15 cellular contexts compared by ENCODE assay signal in genomic region chr12:126708492-126708896, GRCh38.
A peak's percentile ranks its signal among the peaks of the same experiment; 100 is the strongest.
DNase-seq lines count a peak whose midpoint lies in the region; ATAC-seq and TF ChIP-seq lines count a peak whose summit lies in the region.
"Had no signal": no experiment of that assay in that cellular context is flagged by ENCODE, and none has a peak within 500 bp of the region (broad histone marks: within the 10 kb centered on the region; RNA-seq: fewer than 3 reads in every experiment).

No MANE protein-coding gene starts in this region.

- H3K18ac ChIP-seq in neuronal stem cell (ENCODE audit: low read length): no peak overlapping the region

- H2BK12ac ChIP-seq in neuronal stem cell (ENCODE audit: low read length): no peak overlapping the region

- H2AFZ ChIP-seq in neuronal stem cell (ENCODE audit: low read length): no peak overlapping the region

- peak overlapping the region in 5 of 8 donors; percentile 8 to 77 (median 32) for H3K4me3 Mint-ChIP-seq in CD4-positive, alpha-beta memory T cell

- ATAC-seq in GM18873 (IDR thresholded peaks at IDR 0.05; ENCODE audit: low FRiP score, unreplicated experiment): no peak

- no peaks in the 10 kb centered on the region for H3K79me1 ChIP-seq in neuronal stem cell (ENCODE audit: low read depth, low read length)

- H3K36me3 ChIP-seq in CD4-positive, alpha-beta memory T cell (ENCODE audit: insufficient read depth, low read length): no peaks in the 10 kb centered on the region
- H3K36me3 ChIP-seq in neuronal stem cell (replicated peaks in 1 of 2; ENCODE audit: control insufficient read depth in 2 of 2, insufficient read depth in 2 of 2, low read length in 2 of 2): no peaks in the 10 kb centered on the region
- H3K36me3 ChIP-seq: right lobe of liver, thyroid gland had no signal

- H3K14ac ChIP-seq in neuronal stem cell (ENCODE audit: low read length): no peak overlapping the region

- H3K23ac ChIP-seq in neuronal stem cell (ENCODE audit: low read depth, low read length, poor library complexity): no peak overlapping the region

- H3K27me3 Mint-ChIP-seq in CD4-positive, alpha-beta memory T cell: no peaks in the 10 kb centered on the region

- H3K9ac ChIP-seq in neuronal stem cell (ENCODE audit: low read depth, low read length, poor library complexity): no peak overlapping the region

- no peak overlapping the region for H3K4me2 ChIP-seq in neuronal stem cell (ENCODE audit: insufficient read depth, low read length, poor library complexity, severe bottlenecking)

- no CpG with 5 or more reads among the region's 3 CpGs for WGBS in neuronal stem cell (ENCODE audit: extremely low coverage in 2 of 2, insufficient read length in 2 of 2, insufficient replicate concordance in 1 of 2), 2 donors

- no peak overlapping the region for H4K91ac ChIP-seq in neuronal stem cell (ENCODE audit: low read depth, low read length, poor library complexity)

- H2BK15ac ChIP-seq in neuronal stem cell (ENCODE audit: low read length): no peak overlapping the region

- H3K4me1 ChIP-seq in CD4-positive, alpha-beta memory T cell (ENCODE audit: insufficient read depth, low read length): no peaks in the 10 kb centered on the region
- H3K4me1 ChIP-seq in neuronal stem cell (ENCODE audit: control insufficient read depth in 2 of 2, insufficient read depth in 1 of 2, low read depth in 1 of 2, low read length in 2 of 2): no peaks in the 10 kb centered on the region
- H3K4me1 ChIP-seq: right lobe of liver, thyroid gland had no signal

- H3K36me3 Mint-ChIP-seq in CD4-positive, alpha-beta memory T cell: no peaks in the 10 kb centered on the region

- peaks cover 0 to 2% (median 0%) of the 10 kb centered on the region in 8 donors for H3K9me3 Mint-ChIP-seq in CD4-positive, alpha-beta memory T cell

- POLR2A ChIA-PET in CD4-positive, alpha-beta memory T cell (lab: Charles Lee; ENCODE audit: partially characterized antibody): no interaction called here

- no peaks in the 10 kb centered on the region for H3K27me3 ChIP-seq in CD4-positive, alpha-beta memory T cell (ENCODE audit: insufficient read depth, low read length)
- H3K27me3 ChIP-seq in neuronal stem cell (ENCODE audit: control insufficient read depth in 3 of 3, insufficient read depth in 3 of 3, low read depth in 1 of 3, low read length in 3 of 3): no peaks in the 10 kb centered on the region
- H3K27me3 ChIP-seq: right lobe of liver, thyroid gland had no signal

- CTCF ChIA-PET in CD4-positive, alpha-beta memory T cell (lab: Charles Lee; ENCODE audit: partially characterized antibody): interaction anchor here (0.5 to 1.1 kb wide), 2 partner anchors 39 to 167 kb away, joined by 4 read pairs; no protein-coding TSS in a partner anchor

- no peaks in the 10 kb centered on the region for H3K9me3 ChIP-seq in CD4-positive, alpha-beta memory T cell (ENCODE audit: control insufficient read depth in 1 of 2, low read length in 2 of 2)
- no peaks in the 10 kb centered on the region for H3K9me3 ChIP-seq in neuronal stem cell (replicated peaks in 1 of 2; ENCODE audit: control insufficient read depth in 2 of 2, insufficient read depth in 1 of 2, low read depth in 1 of 2, low read length in 2 of 2)
- H3K9me3 ChIP-seq: right lobe of liver, thyroid gland had no signal

- H3K27ac Mint-ChIP-seq in CD4-positive, alpha-beta memory T cell: peak overlapping the region in 5 of 7 donors; percentile 2 to 54 (median 15)

- DNase-seq in AG09309 (ENCODE audit: low read depth): peak; percentile 76
- DNase-seq in CD4-positive, alpha-beta memory T cell: peak in 4 of 5 donors; percentile 5 to 34 (median 14)
- peak; percentile 10 for DNase-seq in RPMI8226
- peak; percentile 55 for DNase-seq in fibroblast of the conjunctiva (ENCODE audit: low read depth)
- no peak for DNase-seq in amniotic stem cell (lab: John Stamatoyannopoulos, UW)
- DNase-seq in neuronal stem cell (ENCODE audit: low spot score): no peak
- no peak for DNase-seq in dermis blood vessel endothelial cell
- DNase-seq: activated CD8-positive, alpha-beta memory T cell treated with anti-CD3 and anti-CD28 coated beads for 24 hours; Calu3; dorsolateral prefrontal cortex; NCI-H1092; right lobe of liver; T-helper 9 cell; thyroid gland had no signal

- no peak overlapping the region for H2BK5ac ChIP-seq in neuronal stem cell (ENCODE audit: low read length)

- H3K4me1 Mint-ChIP-seq in CD4-positive, alpha-beta memory T cell: peaks cover 10 to 17% (median 11%) of the 10 kb centered on the region in 4 donors

- no peak overlapping the region for H2AK5ac ChIP-seq in neuronal stem cell (ENCODE audit: low read depth, low read length)

- no peak for TF ChIP-seq CTCF in AG09309 (IDR thresholded peaks at IDR 0.05; ENCODE audit: control insufficient read depth, insufficient read depth, low read depth, low read length, missing control alignments)

- intact Hi-C loops in CD4-positive, alpha-beta memory T cell (cut with micrococcal nuclease): no loop called here

- no peak overlapping the region for H3K4me3 ChIP-seq in AG09309 (ENCODE audit: control insufficient read depth, low read depth, low read length)
- no peak overlapping the region for H3K4me3 ChIP-seq in CD4-positive, alpha-beta memory T cell (ENCODE audit: low read length in 2 of 2)
- no peak overlapping the region for H3K4me3 ChIP-seq in neuronal stem cell (ENCODE audit: low read length in 2 of 2)
- H3K4me3 ChIP-seq: dorsolateral prefrontal cortex, right lobe of liver, thyroid gland had no signal

- H4K8ac ChIP-seq in neuronal stem cell (ENCODE audit: low read depth, low read length): no peak overlapping the region

- no peak overlapping the region for H2BK120ac ChIP-seq in neuronal stem cell (ENCODE audit: low read depth, low read length)

- H3K27ac ChIP-seq in CD4-positive, alpha-beta memory T cell (ENCODE audit: low read depth, low read length): no peak overlapping the region
- H3K27ac ChIP-seq in neuronal stem cell (replicated peaks; ENCODE audit: low read length): no peak overlapping the region
- H3K27ac ChIP-seq: dorsolateral prefrontal cortex, right lobe of liver, thyroid gland had no signal

- no peak overlapping the region for H3K4ac ChIP-seq in neuronal stem cell (ENCODE audit: low read length)

Comparison
In these comparisons a context has a peak if more than half of its experiments do, and no peak if none do; other contexts are left out.
1. DNase-seq: peak in AG09309 (single experiment), CD4-positive, alpha-beta memory T cell (4 of 5), RPMI8226 (single experiment) and fibroblast of the conjunctiva (single experiment); none in amniotic stem cell (single experiment), neuronal stem cell (single experiment) and dermis blood vessel endothelial cell (single experiment).